8 cellular contexts compared by ENCODE assay signal in the genomic region with DNA sequence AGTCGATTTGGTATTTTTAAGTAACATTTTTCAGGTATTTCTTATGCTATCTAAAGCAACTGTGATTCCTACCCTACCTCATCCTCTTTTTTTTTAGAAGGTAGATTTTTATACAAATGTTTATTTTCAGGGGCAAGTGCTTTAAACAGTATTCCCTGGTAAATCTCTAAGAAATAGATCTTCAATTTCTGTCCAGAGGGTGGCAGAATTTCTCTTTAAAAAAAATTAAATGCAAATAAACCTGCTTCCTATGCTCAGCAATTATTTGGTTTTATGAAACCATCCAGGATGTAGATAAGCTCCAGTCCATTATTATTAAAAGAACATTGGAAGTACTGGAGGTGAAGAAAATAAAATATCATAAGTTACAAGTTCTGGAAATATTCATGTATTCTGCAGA.
DNase-seq lines count a peak whose midpoint lies in the region; ATAC-seq and TF ChIP-seq lines count a peak whose summit lies in the region.

No MANE protein-coding gene starts in this region.

- H2AK5ac ChIP-seq in mesendoderm (ENCODE audit: low read length) = no peak overlapping the region

- no peak overlapping the region for H2BK15ac ChIP-seq in mesendoderm (replicated peaks; ENCODE audit: low read depth)

- no peaks in the 10 kb centered on the region for H3K27me3 ChIP-seq in mesendoderm (ENCODE audit: insufficient read depth, low read length, poor library complexity)

- no peaks in the 10 kb centered on the region for H3K79me2 ChIP-seq in mesendoderm (ENCODE audit: control insufficient read depth, insufficient read depth, low read length)

- no peak for TF ChIP-seq CTCF in NB4 (IDR thresholded peaks at IDR 0.05; ENCODE audit: low read depth, low read length)

- no peak overlapping the region for H3K23ac ChIP-seq in mesendoderm (ENCODE audit: low read length)

- ATAC-seq in HG03520 (IDR thresholded peaks at IDR 0.05; ENCODE audit: unreplicated experiment) (no peak), HG02610 (IDR thresholded peaks at IDR 0.05; ENCODE audit: unreplicated experiment) (no peak), GM21423 (IDR thresholded peaks at IDR 0.05; ENCODE audit: unreplicated experiment) (no peak), GM21737 (IDR thresholded peaks at IDR 0.05; ENCODE audit: unreplicated experiment) (no peak)

- no CpG with 5 or more reads among the region's 1 CpG for WGBS in mesendoderm (ENCODE audit: extremely low coverage, insufficient coverage, low lambda C conversion rate)

- H3K4me3 ChIP-seq in NB4 (ENCODE audit: low read depth, low read length) (no peak overlapping the region), mesendoderm (ENCODE audit: low read length) (no peak overlapping the region)

- peak; percentile 77 for DNase-seq in DMS53 (lab: John Stamatoyannopoulos, UW)
- DNase-seq in NB4 (ENCODE audit: low read depth) = peak; percentile 28
- DNase-seq in astrocyte of the hippocampus (ENCODE audit: low read depth, low spot score) = peak; percentile 41
- DNase-seq in mesendoderm = peak; percentile 36

- H3K4me1 ChIP-seq in mesendoderm (ENCODE audit: control insufficient read depth, low read depth, low read length) = peaks cover 13% of the 10 kb centered on the region

- H3K27ac ChIP-seq in mesendoderm (ENCODE audit: low read depth, low read length) = peak overlapping the region; percentile 47

- no peaks in the 10 kb centered on the region for H3K79me1 ChIP-seq in mesendoderm (ENCODE audit: low read length)

- H2BK120ac ChIP-seq in mesendoderm (ENCODE audit: low read depth, low read length) = no peak overlapping the region

- H3K36me3 ChIP-seq in mesendoderm (ENCODE audit: control insufficient read depth, insufficient read depth, low read length) = no peaks in the 10 kb centered on the region

- no peak overlapping the region for H3K4me2 ChIP-seq in mesendoderm (ENCODE audit: low read length)

- H3K9ac ChIP-seq in mesendoderm (ENCODE audit: low read length) = no peak overlapping the region

- no peak overlapping the region for H4K8ac ChIP-seq in mesendoderm (ENCODE audit: low read depth, low read length)

- H3K18ac ChIP-seq in mesendoderm (ENCODE audit: low read length) = no peak overlapping the region

- no peak overlapping the region for H3K4ac ChIP-seq in mesendoderm (ENCODE audit: low read depth, low read length)

- no peak overlapping the region for H2BK5ac ChIP-seq in mesendoderm (ENCODE audit: low read length)

- TF ChIP-seq POLR2A in NB4 (IDR thresholded peaks at IDR 0.05; ENCODE audit: extremely low read depth, insufficient read length) = no peak

- H4K5ac ChIP-seq in mesendoderm (ENCODE audit: low read length) = no peak overlapping the region

- H3K56ac ChIP-seq in mesendoderm (ENCODE audit: low read length) = peak overlapping the region; percentile 17
